Comparison of ENCODE assay signal across 32 cellular contexts in genomic region chr22:48378673-48379072, GRCh38.
"Had no signal": no experiment of that assay in that cellular context is flagged by ENCODE, and none has a peak within 500 bp of the region (broad histone marks: within the 10 kb centered on the region; RNA-seq: fewer than 3 reads in every experiment).

No MANE protein-coding gene starts in this region.

- H3K4me1 Mint-ChIP-seq: memory B cell; mesothelial cell of epicardium; naive B cell; neural crest cell; stimulated activated naive CD8-positive, alpha-beta T cell treated with anti-CD3 and anti-CD28 coated beads, Interleukin-15, amount 100 ng/mL, for 72 hours had no signal

- H3K4me3 Mint-ChIP-seq: memory B cell; mesothelial cell of epicardium; naive B cell; natural killer cell treated with Interleukin-12 subunit alpha and Interleukin-12 subunit beta and Interleukin-15 and Interleukin-18, amount 100 ng/mL, for 72 hours; neural crest cell; stimulated activated naive CD8-positive, alpha-beta T cell treated with anti-CD3 and anti-CD28 coated beads, Interleukin-15, amount 100 ng/mL, for 72 hours had no signal

- H3K27ac ChIP-seq: colonic mucosa, esophagus squamous epithelium, heart right ventricle, lower lobe of right lung, neutrophil, parathyroid adenoma, right atrium auricular region, skin epidermis, thyroid gland, vagina had no signal

- H3K36me3 Mint-ChIP-seq: memory B cell; mesothelial cell of epicardium; naive B cell; natural killer cell treated with Interleukin-12 subunit alpha and Interleukin-12 subunit beta and Interleukin-15 and Interleukin-18, amount 100 ng/mL, for 72 hours had no signal

- H3K9me3 Mint-ChIP-seq: memory B cell; mesothelial cell of epicardium; natural killer cell treated with Interleukin-12 subunit alpha and Interleukin-12 subunit beta and Interleukin-15 and Interleukin-18, amount 100 ng/mL, for 72 hours; neural crest cell; stimulated activated naive CD8-positive, alpha-beta T cell treated with anti-CD3 and anti-CD28 coated beads, Interleukin-15, amount 100 ng/mL, for 72 hours had no signal

- H3K27ac Mint-ChIP-seq: memory B cell; mesothelial cell of epicardium; natural killer cell treated with Interleukin-12 subunit alpha and Interleukin-12 subunit beta and Interleukin-15 and Interleukin-18, amount 100 ng/mL, for 72 hours; progenitor cell of endocrine pancreas; stimulated activated naive CD8-positive, alpha-beta T cell treated with anti-CD3 and anti-CD28 coated beads, Interleukin-15, amount 100 ng/mL, for 72 hours had no signal

- ATAC-seq: heart right ventricle; left colon; left ventricle myocardium superior; lower lobe of right lung; mucosa of descending colon; stimulated activated naive CD8-positive, alpha-beta T cell treated with anti-CD3 and anti-CD28 coated beads, Interleukin-15, amount 100 ng/mL, for 72 hours had no signal

- H3K4me1 ChIP-seq: colonic mucosa, esophagus squamous epithelium, heart right ventricle, lower lobe of right lung, parathyroid adenoma, right atrium auricular region, thyroid gland, vagina had no signal

- H3K9me3 ChIP-seq: colonic mucosa, esophagus squamous epithelium, lower lobe of right lung, mucosa of descending colon, neutrophil, right atrium auricular region, thyroid gland, vagina had no signal

- H2AFZ ChIP-seq: parathyroid adenoma had no signal

- H3K4me3 ChIP-seq: colonic mucosa, esophagus squamous epithelium, heart right ventricle, lower lobe of right lung, mucosa of descending colon, right atrium auricular region, skin epidermis, thyroid gland, vagina had no signal

- DNase-seq: colonic mucosa; dermis blood vessel endothelial cell; effector memory CD4-positive, alpha-beta T cell; erythroblast; esophagus squamous epithelium; foreskin melanocyte; glutamatergic neuron; heart right ventricle; hippocampal formation; kidney glomerular epithelial cell; left colon; left ventricle myocardium superior; lower lobe of right lung; mucosa of descending colon; naive B cell; stimulated activated CD4-positive, alpha-beta T cell treated with anti-CD3 and anti-CD28 coated beads, Interleukin-1b, Interleukin-23, amount 100 ng/mL, for 48 hours; stimulated activated CD4-positive, alpha-beta T cell treated with anti-CD3 and anti-CD28 coated beads, Interleukin-4, amount 100 ng/mL, for 1 hour; stimulated activated CD8-positive, alpha-beta memory T cell treated with anti-CD3 and anti-CD28 coated beads, Interleukin-4, amount 100 ng/mL, for 48 hours; stimulated activated naive CD4-positive, alpha-beta T cell; stimulated activated naive CD8-positive, alpha-beta T cell treated with anti-CD3 and anti-CD28 coated beads, Interleukin-15, amount 100 ng/mL, for 72 hours; thyroid gland; trophoblast cell had no signal

- H3K36me3 ChIP-seq: colonic mucosa, esophagus squamous epithelium, heart right ventricle, lower lobe of right lung, neutrophil, right atrium auricular region, thyroid gland, vagina had no signal

- H3K27me3 ChIP-seq: colonic mucosa, right atrium auricular region, thyroid gland, vagina had no signal

- H3K79me2 ChIP-seq: parathyroid adenoma had no signal

- H3K9ac ChIP-seq: parathyroid adenoma had no signal
